Comparison of ENCODE assay signal across 16 cellular contexts in genomic region chr6:37488464-37488863, GRCh38. TPM values are rescaled to one million over a fixed set of nuclear protein-coding genes. Genes with fewer than 3 reads are reported as not detected.
A peak's percentile ranks its signal among the peaks of the same experiment; 100 is the strongest.
DNase-seq lines count a peak whose midpoint lies in the region; ATAC-seq and TF ChIP-seq lines count a peak whose summit lies in the region.
"Had no signal": no experiment of that assay in that cellular context is flagged by ENCODE, and none has a peak within 500 bp of the region (broad histone marks: within the 10 kb centered on the region; RNA-seq: fewer than 3 reads in every experiment).

No MANE protein-coding gene starts in this region.

- peaks cover 34% of the 10 kb centered on the region for H3K36me3 Mint-ChIP-seq in activated T-cell treated with anti-CD3 and anti-CD28 coated beads, Interleukin-2, amount 50 U/mL, for 24 hours (ENCODE audit: low read depth)
- H3K36me3 Mint-ChIP-seq in activated B cell treated with CpG ODN at 0.5 μM for 24 hours (ENCODE audit: low read depth) (peaks cover 8% of the 10 kb centered on the region), brain (peaks cover under 1% of the 10 kb centered on the region), neural crest cell (ENCODE audit: low read depth) (no peaks in the 10 kb centered on the region)

- H3K4me3 Mint-ChIP-seq in activated T-cell treated with anti-CD3 and anti-CD28 coated beads, Interleukin-2, amount 50 U/mL, for 24 hours, result no peak overlapping the region
- H3K4me3 Mint-ChIP-seq in activated B cell treated with CpG ODN at 0.5 μM for 24 hours (no peak overlapping the region), brain (peak overlapping the region in 1 of 5 experiments; percentile 29), neural crest cell (no peak overlapping the region)

- H3K9me3 Mint-ChIP-seq in activated T-cell treated with anti-CD3 and anti-CD28 coated beads, Interleukin-2, amount 50 U/mL, for 24 hours, result no peaks in the 10 kb centered on the region
- no peaks in the 10 kb centered on the region for H3K9me3 Mint-ChIP-seq in activated B cell treated with CpG ODN at 0.5 μM for 24 hours
- no peaks in the 10 kb centered on the region for H3K9me3 Mint-ChIP-seq in brain
- no peaks in the 10 kb centered on the region for H3K9me3 Mint-ChIP-seq in neural crest cell

- H3K36me3 ChIP-seq in uterus (no peaks in the 10 kb centered on the region), tibial nerve (peaks cover 0 to 22% (median 0%) of the 10 kb centered on the region in 3 donors)

- CTCF ChIA-PET in activated B cell treated with CpG ODN at 0.5 μM for 24 hours (lab: Charles Lee), result interaction anchor here (1.1 to 2.5 kb wide), 2 partner anchors 79 to 204 kb away, joined by 3 to 9 read pairs; no protein-coding TSS in a partner anchor

- no peaks in the 10 kb centered on the region for H3K4me1 ChIP-seq in uterus
- peaks cover 0 to 8% (median 0%) of the 10 kb centered on the region in 4 donors for H3K4me1 ChIP-seq in tibial nerve

- H3K27ac Mint-ChIP-seq in activated T-cell treated with anti-CD3 and anti-CD28 coated beads, Interleukin-2, amount 50 U/mL, for 24 hours, result peak overlapping the region; percentile 93
- H3K27ac Mint-ChIP-seq in activated B cell treated with CpG ODN at 0.5 μM for 24 hours, result peak overlapping the region; percentile 19
- peak overlapping the region; percentile 72 to 98 (median 94) for H3K27ac Mint-ChIP-seq in brain
- H3K27ac Mint-ChIP-seq in neural crest cell (ENCODE audit: unreplicated experiment), result peak overlapping the region; percentile 83

- H3K27me3 ChIP-seq in uterus (no peaks in the 10 kb centered on the region), tibial nerve (no peaks in the 10 kb centered on the region)

- TF ChIP-seq POLR2A in uterus (IDR thresholded peaks at IDR 0.05) (no peak), tibial nerve (IDR thresholded peaks at IDR 0.05) (no peak)

- 75 to 78% methylated on average over 2 of the region's 2 CpGs for WGBS in tibial nerve, 2 donors

- peaks cover 73% of the 10 kb centered on the region for H3K4me1 Mint-ChIP-seq in activated T-cell treated with anti-CD3 and anti-CD28 coated beads, Interleukin-2, amount 50 U/mL, for 24 hours (ENCODE audit: low read depth)
- H3K4me1 Mint-ChIP-seq in activated B cell treated with CpG ODN at 0.5 μM for 24 hours (peaks cover 14% of the 10 kb centered on the region), brain (peaks cover 91% of the 10 kb centered on the region), neural crest cell (peaks cover 40% of the 10 kb centered on the region)

- no peak for TF ChIP-seq EP300 in tibial nerve (IDR thresholded peaks at IDR 0.05)

- TF ChIP-seq CTCF in activated B cell treated with CpG ODN at 0.5 μM for 24 hours (IDR thresholded peaks at IDR 0.05) (no peak), brain (conservative IDR thresholded peaks at IDR 0.05) (no peak), neural crest cell (conservative IDR thresholded peaks at IDR 0.05) (no peak), uterus (IDR thresholded peaks at IDR 0.05) (no peak), tibial nerve (IDR thresholded peaks at IDR 0.05) (no peak)

- no peaks in the 10 kb centered on the region for H3K9me3 ChIP-seq in uterus
- no peaks in the 10 kb centered on the region for H3K9me3 ChIP-seq in tibial nerve
- H3K9me3 ChIP-seq: mucosa of descending colon had no signal

- intact Hi-C loops in activated B cell treated with CpG ODN at 0.5 μM for 24 hours (cut with micrococcal nuclease), result loop anchor here (10.0 kb wide), 1 partner anchor 376 kb away; no protein-coding TSS in a partner anchor
- intact Hi-C loops in uterus (cut with DNase I; ENCODE audit: low total_unique reads), result loop anchor here (10.0 kb wide), 1 partner anchor 206 kb away; the partner anchor contains the start of gene MDGA1

- H3K4me3 ChIP-seq in uterus (no peak overlapping the region), tibial nerve (no peak overlapping the region)
- H3K4me3 ChIP-seq: mucosa of descending colon had no signal

- POLR2A ChIA-PET in activated B cell treated with CpG ODN at 0.5 μM for 24 hours (lab: Charles Lee), result interaction anchor here (0.8 kb wide), 1 partner anchor 16 kb away, joined by 3 read pairs; no protein-coding TSS in a partner anchor

- no peak for ATAC-seq in activated B cell treated with CpG ODN at 0.5 μM for 24 hours (ENCODE audit: low read depth)
- ATAC-seq in GM18519 (IDR thresholded peaks at IDR 0.05; ENCODE audit: low FRiP score, unreplicated experiment), result no peak
- ATAC-seq: HepG2, left colon, mucosa of descending colon had no signal

- H3K27me3 Mint-ChIP-seq in activated T-cell treated with anti-CD3 and anti-CD28 coated beads, Interleukin-2, amount 50 U/mL, for 24 hours, result no peaks in the 10 kb centered on the region
- H3K27me3 Mint-ChIP-seq in activated B cell treated with CpG ODN at 0.5 μM for 24 hours (no peaks in the 10 kb centered on the region), brain (peaks cover 4% of the 10 kb centered on the region), neural crest cell (ENCODE audit: low read depth) (no peaks in the 10 kb centered on the region)

- H3K27ac ChIP-seq in uterus, result no peak overlapping the region
- H3K27ac ChIP-seq in tibial nerve, result no peak overlapping the region
- H3K27ac ChIP-seq: parathyroid adenoma had no signal

- DNase-seq in activated T-cell treated with anti-CD3 and anti-CD28 coated beads, Interleukin-2, amount 50 U/mL, for 24 hours, result peak; percentile 42
- no peak for DNase-seq in activated T-cell treated with anti-CD3 and anti-CD28 coated beads for 4 hours
- no peak for DNase-seq in activated B cell treated with CpG ODN at 0.5 μM for 24 hours
- DNase-seq in neural crest cell (ENCODE audit: low read depth, low spot score), result no peak
- DNase-seq in uterus, result no peak
- DNase-seq in tibial nerve (ENCODE audit: low spot score in 2 of 2), result no peak
- DNase-seq: COR-L47, MM.1S, mucosa of descending colon, NCI-H2081, NCI-H526 treated with DMSO at 0.1 percent for 48 hours had no signal

RNA-seq across cellular contexts. Expression of gene CCDC167, which starts 11.2 kb away (rescaled TPM):
- 18.4 and 25.9 TPM in 2 replicates for total RNA-seq in activated B cell treated with CpG ODN at 0.5 μM for 24 hours
- polyA plus RNA-seq in brain (ENCODE audit: insufficient read depth, low read depth, low replicate concordance), result 233 TPM
- total RNA-seq in neural crest cell, result 73.1 and 73.2 TPM in 2 replicates
- total RNA-seq in uterus, result 10 to 100 TPM in 2 of 4 donors, 1 to 10 TPM in 1, not detected in 1; 8.7 to 47.6 (median 18.5) TPM
- total RNA-seq in tibial nerve, result 10 to 100 TPM in 3 of 4 donors, 1 to 10 TPM in 1; 9.4 to 50.7 (median 25.8) TPM

RNA-seq across cellular contexts. Expression of gene CMTR1, which starts 55.4 kb away (rescaled TPM):
- 59.0 and 65.7 TPM in 2 replicates for total RNA-seq in activated B cell treated with CpG ODN at 0.5 μM for 24 hours
- polyA plus RNA-seq in brain (ENCODE audit: insufficient read depth, low read depth, low replicate concordance), result 40.1 TPM
- 49.0 and 51.0 TPM in 2 replicates for total RNA-seq in neural crest cell
- total RNA-seq in uterus, result 10 to 100 TPM in 3 of 4 donors, 1 to 10 TPM in 1; 5.9 to 54.9 (median 31.0) TPM
- total RNA-seq in tibial nerve, result 10 to 100 TPM; 39.3 to 45.0 (median 40.9) TPM

Comparison
In these comparisons a context has a peak if more than half of its experiments do, and no peak if none do; other contexts are left out.
1. H3K27ac Mint-ChIP-seq: peak in every context shown above with its lines; median percentile 94 in brain; 93 in activated T-cell treated with anti-CD3 and anti-CD28 coated beads, Interleukin-2, amount 50 U/mL, for 24 hours; 83 in neural crest cell; 19 in activated B cell treated with CpG ODN at 0.5 μM for 24 hours.